Comparison of ENCODE assay signal across 10 cellular contexts in the genomic region with DNA sequence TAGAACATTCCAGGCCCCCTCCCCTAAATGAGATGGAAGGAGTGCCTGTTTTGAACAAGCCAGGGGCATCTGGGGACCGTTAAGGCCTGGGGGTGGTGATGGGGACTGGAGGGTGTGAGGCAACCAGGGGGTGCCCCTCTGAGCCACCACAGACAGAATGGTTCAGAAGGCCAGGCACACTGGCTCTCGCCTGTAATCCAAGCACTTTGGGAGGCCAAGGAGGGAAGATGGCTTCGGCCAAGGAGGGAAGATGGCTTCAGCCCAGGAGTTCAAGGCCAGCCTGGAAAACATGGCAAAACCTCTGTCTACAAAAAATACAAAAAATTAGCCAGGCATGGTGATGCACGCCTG. TPM values are rescaled to one million over a fixed set of nuclear protein-coding genes. Genes with fewer than 3 reads are reported as not detected.
DNase-seq lines count a peak whose midpoint lies in the region; ATAC-seq and TF ChIP-seq lines count a peak whose summit lies in the region.
"Had no signal": no experiment of that assay in that cellular context is flagged by ENCODE, and none has a peak within 500 bp of the region (broad histone marks: within the 10 kb centered on the region; RNA-seq: fewer than 3 reads in every experiment).

No MANE protein-coding gene starts in this region.

- H3K27me3 ChIP-seq in HUES64 (ENCODE audit: insufficient read depth, low read length): peaks cover 6% of the 10 kb centered on the region

- no peak for DNase-seq in AG04449 (ENCODE audit: low read depth, low spot score)
- DNase-seq in coronary artery (ENCODE audit: low spot score): no peak
- no peak for DNase-seq in nephron progenitor cell
- no peak for DNase-seq in NCI-H2171 treated with DMSO at 0.1 percent for 48 hours (lab: John Stamatoyannopoulos, UW)
- DNase-seq in cerebellum (ENCODE audit: low spot score): no peak
- DNase-seq: activated CD4-positive, alpha-beta T cell treated with anti-CD3 and anti-CD28 coated beads, Interleukin-2, amount 50 U/mL, for 4 hours; NCI-H187 treated with DMSO at 0.1 percent for 48 hours had no signal

- H3K36me3 ChIP-seq in HUES64 (ENCODE audit: insufficient read depth, low read length): peaks cover 14% of the 10 kb centered on the region; the same call in 1 of the 2 replicates

- CTCF ChIA-PET in AG04449 (lab: Yijun Ruan, JAX): interaction anchor here (1.2 kb wide), 1 partner anchor 64 kb away, joined by 3 read pairs; no protein-coding TSS in a partner anchor

- H3K4me3 ChIP-seq in AG04449 (ENCODE audit: low read depth, low read length) (peak overlapping the region; percentile 87), HUES64 (ENCODE audit: low read length) (peak overlapping the region; percentile 75), coronary artery (peak overlapping the region; percentile 81)

- H3K4me1 ChIP-seq in HUES64 (ENCODE audit: insufficient read depth, low read length): peaks cover 33% of the 10 kb centered on the region

- POLR2A ChIA-PET in AG04449 (lab: Yijun Ruan, JAX): interaction anchor here (1.0 to 2.7 kb wide), 3 partner anchors 13 to 185 kb away, joined by 3 to 16 read pairs (median 10); partner anchors contain the start of gene RNF216

- H3K27ac Mint-ChIP-seq in nephron progenitor cell: peak overlapping the region; percentile 94

- ATAC-seq in GM18505 (IDR thresholded peaks at IDR 0.05; ENCODE audit: unreplicated experiment): no peak
- ATAC-seq in HG03025 (IDR thresholded peaks at IDR 0.05; ENCODE audit: low FRiP score, unreplicated experiment): no peak

- H3K27ac ChIP-seq in HUES64 (ENCODE audit: low read depth, low read length) (peak overlapping the region; percentile 65; the same call in 1 of the 2 replicates), coronary artery (peak overlapping the region in 1 of 2 donors; percentile 86)

- H3K9me3 Mint-ChIP-seq in nephron progenitor cell: no peaks in the 10 kb centered on the region

- TF ChIP-seq CTCF in AG04449 (IDR thresholded peaks at IDR 0.05; ENCODE audit: insufficient read depth, low read length, missing control alignments) (no peak), coronary artery (IDR thresholded peaks at IDR 0.05) (no peak), nephron progenitor cell (IDR thresholded peaks at IDR 0.05) (no peak)

- TF ChIP-seq POLR2A in GM18505 (IDR thresholded peaks at IDR 0.05; ENCODE audit: borderline replicate concordance, extremely low read depth, insufficient read depth, insufficient read length): no peak

- H3K9me3 ChIP-seq in HUES64 (ENCODE audit: insufficient read depth, low read depth, low read length): no peaks in the 10 kb centered on the region

- 84% methylated on average over 4 of the region's 4 CpGs for WGBS in HUES64

- peaks cover 42% of the 10 kb centered on the region for H3K4me1 Mint-ChIP-seq in nephron progenitor cell

- H3K36me3 Mint-ChIP-seq in nephron progenitor cell (ENCODE audit: low read depth): peaks cover 29% of the 10 kb centered on the region

- peak overlapping the region; percentile 57; the same call in 1 of the 2 replicates for H3K9ac ChIP-seq in HUES64 (ENCODE audit: low read depth, low read length)

- H3K4me3 Mint-ChIP-seq in nephron progenitor cell: peak overlapping the region; percentile 93

- peaks cover 7% of the 10 kb centered on the region for H3K27me3 Mint-ChIP-seq in nephron progenitor cell (ENCODE audit: low read depth, poor library complexity)

RNA-seq across cellular contexts. Expression of gene FSCN1, which starts 4.3 kb away (rescaled TPM):
- polyA plus RNA-seq in HUES64 (2013, experiment 1 of 2): 333 TPM
- polyA plus RNA-seq in HUES64 (2013, experiment 2 of 2): 347 TPM
- 136 TPM for total RNA-seq in cerebellum
